In the genomic region with DNA sequence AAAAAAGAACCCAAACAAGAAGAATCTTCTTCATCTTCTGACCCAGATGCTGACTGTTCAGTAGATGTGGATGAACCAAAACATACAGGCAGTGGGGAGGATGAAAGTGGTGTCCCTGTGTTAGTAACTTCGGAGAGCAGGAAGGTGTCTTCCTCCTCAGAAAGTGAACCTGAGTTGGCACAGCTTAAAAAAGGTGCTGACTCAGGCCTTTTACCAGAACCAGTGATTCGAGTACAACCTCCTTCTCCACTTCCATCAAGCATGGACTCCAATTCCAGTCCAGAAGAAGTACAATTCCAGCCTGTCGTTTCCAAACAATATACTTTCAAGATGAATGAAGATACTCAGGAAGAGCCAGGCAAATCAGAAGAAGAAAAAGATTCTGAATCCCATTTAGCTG, we compare ENCODE assay signal across 13 cellular contexts.
DNase-seq lines count a peak whose midpoint lies in the region; ATAC-seq and TF ChIP-seq lines count a peak whose summit lies in the region.
"Had no signal": no experiment of that assay in that cellular context is flagged by ENCODE, and none has a peak within 500 bp of the region (broad histone marks: within the 10 kb centered on the region; RNA-seq: fewer than 3 reads in every experiment).

No MANE protein-coding gene starts in this region.

- peaks cover 18% of the 10 kb centered on the region for H3K4me1 ChIP-seq in PC-3 (ENCODE audit: insufficient read depth, low read length)
- H3K4me1 ChIP-seq: uterus had no signal

- peak overlapping the region; percentile 47 for H3K4me3 Mint-ChIP-seq in stimulated activated naive CD8-positive, alpha-beta T cell treated with anti-CD3 and anti-CD28 coated beads, Interleukin-15, Interleukin-2, amounts not matched to agents 100 ng/mL and 50 ng/mL, for 24 hours
- peak overlapping the region; percentile 56 for H3K4me3 Mint-ChIP-seq in central memory CD8-positive, alpha-beta T cell

- no peaks in the 10 kb centered on the region for H3K79me2 ChIP-seq in PC-3 (ENCODE audit: low read length)

- no peak overlapping the region for H3K9ac ChIP-seq in PC-3 (ENCODE audit: low read length)

- peaks cover 43% of the 10 kb centered on the region for H3K4me1 Mint-ChIP-seq in stimulated activated naive CD8-positive, alpha-beta T cell treated with anti-CD3 and anti-CD28 coated beads, Interleukin-15, Interleukin-2, amounts not matched to agents 100 ng/mL and 50 ng/mL, for 24 hours (ENCODE audit: low read depth)
- peaks cover 36% of the 10 kb centered on the region for H3K4me1 Mint-ChIP-seq in central memory CD8-positive, alpha-beta T cell

- no peak overlapping the region; the same call in 1 of the 2 replicates for H3K4me3 ChIP-seq in PC-3 (ENCODE audit: low read length)
- H3K4me3 ChIP-seq: ovary, uterus had no signal

- H3K36me3 ChIP-seq in PC-3 (ENCODE audit: low read depth, low read length), result no peaks in the 10 kb centered on the region
- H3K36me3 ChIP-seq: ovary, uterus had no signal

- POLR2A ChIA-PET in PC-3 (lab: Charles Lee; ENCODE audit: unreplicated experiment), result no interaction called here

- H3K27me3 Mint-ChIP-seq in stimulated activated naive CD8-positive, alpha-beta T cell treated with anti-CD3 and anti-CD28 coated beads, Interleukin-15, Interleukin-2, amounts not matched to agents 100 ng/mL and 50 ng/mL, for 24 hours, result peaks cover 67% of the 10 kb centered on the region
- H3K27me3 Mint-ChIP-seq in central memory CD8-positive, alpha-beta T cell, result peaks cover 11% of the 10 kb centered on the region

- no peaks in the 10 kb centered on the region for H3K9me3 ChIP-seq in PC-3 (ENCODE audit: low read length)
- H3K9me3 ChIP-seq: esophagus muscularis mucosa, ovary, uterus had no signal

- no peaks in the 10 kb centered on the region for H3K9me2 ChIP-seq in PC-3 (replicated peaks; ENCODE audit: low read length)

- no peak for TF ChIP-seq CTCF in PC-3 (conservative IDR thresholded peaks at IDR 0.05; ENCODE audit: low read depth, low read length)

- peaks cover 16% of the 10 kb centered on the region for H3K36me3 Mint-ChIP-seq in stimulated activated naive CD8-positive, alpha-beta T cell treated with anti-CD3 and anti-CD28 coated beads, Interleukin-15, Interleukin-2, amounts not matched to agents 100 ng/mL and 50 ng/mL, for 24 hours (ENCODE audit: low read depth)
- peaks cover 4% of the 10 kb centered on the region for H3K36me3 Mint-ChIP-seq in central memory CD8-positive, alpha-beta T cell (ENCODE audit: insufficient read depth)

- peak overlapping the region; percentile 77 for H3K4me2 ChIP-seq in PC-3 (ENCODE audit: low read length)

- no peaks in the 10 kb centered on the region for H4K20me1 ChIP-seq in PC-3 (ENCODE audit: low read length)

- intact Hi-C loops in PC-3 (cut with micrococcal nuclease), result no loop called here

- peaks cover 41% of the 10 kb centered on the region for H3K9me3 Mint-ChIP-seq in stimulated activated naive CD8-positive, alpha-beta T cell treated with anti-CD3 and anti-CD28 coated beads, Interleukin-15, Interleukin-2, amounts not matched to agents 100 ng/mL and 50 ng/mL, for 24 hours
- peaks cover 13% of the 10 kb centered on the region for H3K9me3 Mint-ChIP-seq in central memory CD8-positive, alpha-beta T cell

- ATAC-seq in stimulated activated naive CD8-positive, alpha-beta T cell treated with anti-CD3 and anti-CD28 coated beads, Interleukin-15, Interleukin-2, amounts not matched to agents 100 U/mL and 50 U/mL, for 24 hours, result no peak
- ATAC-seq in PC-3, result no peak
- no peak for ATAC-seq in central memory CD8-positive, alpha-beta T cell (replicated peaks; ENCODE audit: extremely low read depth, poor library complexity, severe bottlenecking)
- no peak for ATAC-seq in GM21528 (IDR thresholded peaks at IDR 0.05; ENCODE audit: low FRiP score, unreplicated experiment)

- H3F3A ChIP-seq in PC-3 (ENCODE audit: low read length, unreplicated experiment), result no peaks in the 10 kb centered on the region

- H3K27me3 ChIP-seq in PC-3 (ENCODE audit: low read length), result no peaks in the 10 kb centered on the region
- H3K27me3 ChIP-seq: esophagus muscularis mucosa, ovary, uterus had no signal

- DNase-seq in stimulated activated naive CD8-positive, alpha-beta T cell treated with anti-CD3 and anti-CD28 coated beads, Interleukin-15, Interleukin-2, amounts not matched to agents 100 U/mL and 50 U/mL, for 24 hours, result no peak
- DNase-seq in PC-3 (no peak), GF-D8 (lab: John Stamatoyannopoulos, UW) (no peak), hippocampal formation (lab: John Stamatoyannopoulos, UW) (no peak)
- DNase-seq in central memory CD8-positive, alpha-beta T cell (ENCODE audit: low spot score in 2 of 2), result no peak
- DNase-seq: NCI-H1105, NCI-H524 treated with DMSO at 0.1 percent for 48 hours, ovary, SHP77 treated with DMSO at 0.1 percent for 48 hours had no signal

- no TSS peak for BruUV-seq in PC-3 (replicated peaks; lab: Mats Ljungman, UMichigan)

- H3K27ac Mint-ChIP-seq in stimulated activated naive CD8-positive, alpha-beta T cell treated with anti-CD3 and anti-CD28 coated beads, Interleukin-15, Interleukin-2, amounts not matched to agents 100 ng/mL and 50 ng/mL, for 24 hours, result peak overlapping the region; percentile 95
- no peak overlapping the region for H3K27ac Mint-ChIP-seq in central memory CD8-positive, alpha-beta T cell (ENCODE audit: low read depth)

- CTCF ChIA-PET in PC-3 (lab: Charles Lee), result no interaction called here

- H2AFZ ChIP-seq in PC-3 (ENCODE audit: low read length), result 0 out of 2 replicates have a peak overlapping the region, but pooled peaks have one; percentile 57

- H3K27ac ChIP-seq in PC-3 (ENCODE audit: low read length), result peak overlapping the region; percentile 84
- H3K27ac ChIP-seq: esophagus muscularis mucosa, ovary, uterus had no signal
